ENCODE assay signal across 15 cellular contexts in the genomic region with DNA sequence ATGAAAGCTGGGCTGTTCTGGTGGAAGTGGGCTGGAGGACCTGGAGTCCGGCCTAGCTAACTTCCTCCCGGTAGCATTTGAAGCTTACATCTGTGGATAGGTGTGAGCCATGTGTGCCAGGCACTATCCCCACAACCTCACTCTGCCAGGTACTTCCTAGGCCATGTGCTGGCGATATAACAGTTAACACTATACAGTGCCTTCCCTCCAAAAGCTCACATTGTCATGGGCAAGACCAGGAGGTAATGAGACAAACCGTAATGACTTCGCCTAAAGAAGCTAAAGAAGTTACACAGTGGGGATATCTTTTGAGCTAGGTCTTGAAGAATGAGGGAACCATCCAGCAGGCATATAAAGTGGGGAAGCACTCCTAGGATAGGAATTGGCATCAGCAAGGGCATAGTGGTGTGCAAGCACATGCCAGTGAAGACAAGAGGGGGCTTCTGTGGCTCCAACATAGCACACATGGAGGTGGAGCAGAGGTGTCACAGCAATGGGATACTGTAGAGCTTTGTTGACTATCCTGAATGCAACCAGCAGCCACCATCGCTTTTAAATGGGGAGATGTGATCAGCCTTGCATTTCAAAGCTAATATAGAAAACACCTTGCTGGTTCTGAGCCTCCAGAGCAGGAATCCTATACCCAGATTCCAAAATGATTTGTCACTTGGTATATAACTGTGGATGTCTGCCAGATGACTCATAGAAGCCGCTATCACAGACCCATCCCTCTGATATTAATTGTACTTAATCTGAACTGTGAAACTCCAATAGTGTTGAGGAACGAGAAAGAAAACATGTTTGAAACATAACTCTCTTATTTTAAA.
DNase-seq lines count a peak whose midpoint lies in the region; ATAC-seq and TF ChIP-seq lines count a peak whose summit lies in the region.
"Had no signal": no experiment of that assay in that cellular context is flagged by ENCODE, and none has a peak within 500 bp of the region (broad histone marks: within the 10 kb centered on the region; RNA-seq: fewer than 3 reads in every experiment).

No MANE protein-coding gene starts in this region.

- no TSS peak for BruUV-seq in Panc1 (replicated peaks; lab: Mats Ljungman, UMichigan)

- peaks cover 16% of the 10 kb centered on the region for H3K4me1 Mint-ChIP-seq in nephron
- H3K4me1 Mint-ChIP-seq: CD4-positive, CD25-positive, alpha-beta regulatory T cell; stimulated activated naive CD8-positive, alpha-beta T cell treated with anti-CD3 and anti-CD28 coated beads, Interleukin-15, amount 100 ng/mL, for 72 hours had no signal

- intact Hi-C loops in Panc1 (cut with micrococcal nuclease; ENCODE audit: unreplicated experiment): no loop called here

- no peak overlapping the region for H3K27ac ChIP-seq in Panc1 (ENCODE audit: low read length)
- H3K27ac ChIP-seq: adrenal gland had no signal

- H3K4me1 ChIP-seq in Panc1 (ENCODE audit: control insufficient read depth, insufficient read depth, low read length): no peaks in the 10 kb centered on the region

- H3K36me3 ChIP-seq in Panc1 (ENCODE audit: control insufficient read depth, insufficient read depth, low read length): no peaks in the 10 kb centered on the region
- H3K36me3 ChIP-seq: adrenal gland had no signal

- H3K27me3 Mint-ChIP-seq in nephron (ENCODE audit: low read depth): no peaks in the 10 kb centered on the region
- H3K27me3 Mint-ChIP-seq: CD4-positive, CD25-positive, alpha-beta regulatory T cell; stimulated activated naive CD8-positive, alpha-beta T cell treated with anti-CD3 and anti-CD28 coated beads, Interleukin-15, amount 100 ng/mL, for 72 hours had no signal

- H3K27me3 ChIP-seq in Panc1 (ENCODE audit: control insufficient read depth, insufficient read depth, low read length): no peaks in the 10 kb centered on the region
- H3K27me3 ChIP-seq: adrenal gland had no signal

- H3K4me3 ChIP-seq in Panc1 (ENCODE audit: low read depth in 2 of 2, low read length in 2 of 2): no peak overlapping the region
- H3K4me3 ChIP-seq: adrenal gland had no signal

- ATAC-seq in Panc1 (peak; percentile 77), esophagus mucosa (peak; percentile 50), GM21515 (IDR thresholded peaks at IDR 0.05; ENCODE audit: unreplicated experiment) (no peak), GM18517 (IDR thresholded peaks at IDR 0.05; ENCODE audit: unreplicated experiment) (no peak)
- ATAC-seq: stimulated activated naive CD8-positive, alpha-beta T cell treated with anti-CD3 and anti-CD28 coated beads, Interleukin-15, amount 100 ng/mL, for 72 hours had no signal

- POLR2A ChIA-PET in Panc1 (lab: Charles Lee): no interaction called here

- H3K9me3 Mint-ChIP-seq in nephron: no peaks in the 10 kb centered on the region
- H3K9me3 Mint-ChIP-seq: stimulated activated naive CD8-positive, alpha-beta T cell treated with anti-CD3 and anti-CD28 coated beads, Interleukin-15, amount 100 ng/mL, for 72 hours had no signal

- H3K4me3 Mint-ChIP-seq in nephron: no peak overlapping the region
- H3K4me3 Mint-ChIP-seq: CD4-positive, CD25-positive, alpha-beta regulatory T cell; stimulated activated naive CD8-positive, alpha-beta T cell treated with anti-CD3 and anti-CD28 coated beads, Interleukin-15, amount 100 ng/mL, for 72 hours had no signal

- TF ChIP-seq CTCF in Panc1 (IDR thresholded peaks at IDR 0.05): no peak
- TF ChIP-seq CTCF in nephron (IDR thresholded peaks at IDR 0.05; ENCODE audit: unreplicated experiment in 3 of 3): no peak

- CTCF ChIA-PET in Panc1 (lab: Charles Lee): no interaction called here

- in situ Hi-C loops in Caki2 (cut with HindIII; ENCODE audit: low pct_unique_long_range_greater_than_20kb, low sequenced_read_pairs) (no loop called here), Panc1 (cut with HindIII; ENCODE audit: low pct_unique_long_range_greater_than_20kb, low sequenced_read_pairs) (no loop called here)

- DNase-seq in Caki2 (ENCODE audit: low read depth) (peak; percentile 71), Panc1 (ENCODE audit: low read depth, low spot score) (no peak), DMS79 (lab: John Stamatoyannopoulos, UW) (no peak), DMS153 treated with DMSO at 0.1 percent for 48 hours (lab: John Stamatoyannopoulos, UW; ENCODE audit: unreplicated experiment) (no peak)
- DNase-seq: CD4-positive, CD25-positive, alpha-beta regulatory T cell; KG1; NCI-H345; stimulated activated CD4-positive, alpha-beta T cell treated with anti-CD3 and anti-CD28 coated beads, Interleukin-15, amount 100 ng/mL, for 24 hours; stimulated activated naive CD8-positive, alpha-beta T cell treated with anti-CD3 and anti-CD28 coated beads, Interleukin-15, amount 100 ng/mL, for 72 hours; T-helper 1 cell had no signal

- no peaks in the 10 kb centered on the region for H3K9me3 ChIP-seq in Panc1 (ENCODE audit: control insufficient read depth, insufficient read depth, low read depth, low read length)
- H3K9me3 ChIP-seq: adrenal gland had no signal

- H3K27ac Mint-ChIP-seq in nephron: peak overlapping the region; percentile 85 to 92 (median 90)
- H3K27ac Mint-ChIP-seq: CD4-positive, CD25-positive, alpha-beta regulatory T cell; stimulated activated naive CD8-positive, alpha-beta T cell treated with anti-CD3 and anti-CD28 coated beads, Interleukin-15, amount 100 ng/mL, for 72 hours had no signal

- no peaks in the 10 kb centered on the region for H3K36me3 Mint-ChIP-seq in nephron (ENCODE audit: low read depth)
- H3K36me3 Mint-ChIP-seq: CD4-positive, CD25-positive, alpha-beta regulatory T cell had no signal

Comparison
In these comparisons a context has a peak if more than half of its experiments do, and no peak if none do; other contexts are left out.
1. ATAC-seq: peak in Panc1 (single experiment) and esophagus mucosa (single experiment); none in GM21515 (single experiment) and GM18517 (single experiment).